ENCODE assay signal across 6 cellular contexts in genomic region chr7:7818179-7818578, GRCh38.
DNase-seq lines count a peak whose midpoint lies in the region; ATAC-seq, FAIRE-seq and TF ChIP-seq lines count a peak whose summit lies in the region.
"Not testable (repeated sequence)": the region's sequence is repeated elsewhere in the genome, so short reads cannot be mapped to it uniquely, and the experiment has no call there.

No MANE protein-coding gene starts in this region.

- not testable (repeated sequence) for H3K27me3 Mint-ChIP-seq in CD8-positive, alpha-beta memory T cell; activated T-cell treated with anti-CD3 and anti-CD28 coated beads, Interleukin-2, amount 50 U/mL, for 72 hours (ENCODE audit: low read depth); effector memory CD8-positive, alpha-beta T cell; natural killer cell (ENCODE audit: low read depth in 2 of 2)

- H3K9ac ChIP-seq in OCI-LY1 (ENCODE audit: low read length): not testable (repeated sequence)

- H3K36me3 ChIP-seq in CD8-positive, alpha-beta memory T cell (ENCODE audit: insufficient read depth, low read length); OCI-LY1 (ENCODE audit: insufficient read depth, low read length): not testable (repeated sequence)

- not testable (repeated sequence) for H3K27me3 ChIP-seq in CD8-positive, alpha-beta memory T cell (ENCODE audit: insufficient read depth, low read length, poor library complexity, severe bottlenecking); OCI-LY1 (ENCODE audit: insufficient read depth, low read length)

- H3K36me3 Mint-ChIP-seq in CD8-positive, alpha-beta memory T cell; activated T-cell treated with anti-CD3 and anti-CD28 coated beads, Interleukin-2, amount 50 U/mL, for 72 hours (ENCODE audit: insufficient read depth in 2 of 2); effector memory CD8-positive, alpha-beta T cell (ENCODE audit: insufficient read depth); natural killer cell: not testable (repeated sequence)

- H3K9me3 Mint-ChIP-seq in CD8-positive, alpha-beta memory T cell; activated T-cell treated with anti-CD3 and anti-CD28 coated beads, Interleukin-2, amount 50 U/mL, for 72 hours; effector memory CD8-positive, alpha-beta T cell; natural killer cell: not testable (repeated sequence)

- peak overlapping the region in 5 of 8 donors; percentile 5 to 75 (median 50) for H3K27ac Mint-ChIP-seq in CD8-positive, alpha-beta memory T cell
- H3K27ac Mint-ChIP-seq in activated T-cell treated with anti-CD3 and anti-CD28 coated beads, Interleukin-2, amount 50 U/mL, for 72 hours: peak overlapping the region; percentile 52
- peak overlapping the region; percentile 62 to 87 for H3K27ac Mint-ChIP-seq in effector memory CD8-positive, alpha-beta T cell
- peak overlapping the region; percentile 77 to 81 for H3K27ac Mint-ChIP-seq in natural killer cell

- not testable (repeated sequence) for H3K4me3 ChIP-seq in CD8-positive, alpha-beta memory T cell (ENCODE audit: low read length); OCI-LY1 (ENCODE audit: low read depth, low read length, poor library complexity, severe bottlenecking)

- H3K27ac ChIP-seq in CD8-positive, alpha-beta memory T cell (ENCODE audit: low read depth, low read length): not testable (repeated sequence)
- H3K27ac ChIP-seq in OCI-LY1 (ENCODE audit: low read depth, low read length, poor library complexity, severe bottlenecking): peak overlapping the region; percentile 87

- H2AFZ ChIP-seq in OCI-LY1 (ENCODE audit: low read length): not testable (repeated sequence)

- not testable (repeated sequence) for H3K9me2 ChIP-seq in OCI-LY1 (ENCODE audit: low read depth, low read length)

- not testable (repeated sequence) for H3F3A ChIP-seq in OCI-LY1 (ENCODE audit: insufficient read depth, low read length)

- not testable (repeated sequence) for DNase-seq in CD8-positive, alpha-beta memory T cell; GM19239 (ENCODE audit: insufficient read length, low spot score); activated T-cell treated with anti-CD3 and anti-CD28 coated beads, Interleukin-2, amount 50 U/mL, for 72 hours; effector memory CD8-positive, alpha-beta T cell; natural killer cell

- FAIRE-seq in GM19239 (lab: Jason Lieb, UNC): peak; percentile 77

- H3K79me2 ChIP-seq in OCI-LY1 (ENCODE audit: insufficient read depth, low read length): not testable (repeated sequence)

- H3K4me1 ChIP-seq in CD8-positive, alpha-beta memory T cell (ENCODE audit: insufficient read depth, low read length): peaks cover 26% of the 10 kb centered on the region
- peaks cover 64% of the 10 kb centered on the region for H3K4me1 ChIP-seq in OCI-LY1 (ENCODE audit: insufficient read depth, low read length, severe bottlenecking)

- H3K4me1 Mint-ChIP-seq in CD8-positive, alpha-beta memory T cell: peaks cover 44 to 47% (median 46%) of the 10 kb centered on the region in 3 donors
- H3K4me1 Mint-ChIP-seq in activated T-cell treated with anti-CD3 and anti-CD28 coated beads, Interleukin-2, amount 50 U/mL, for 72 hours (ENCODE audit: low read depth): peaks cover 33% of the 10 kb centered on the region
- peaks cover 34 to 40% of the 10 kb centered on the region in 2 donors for H3K4me1 Mint-ChIP-seq in effector memory CD8-positive, alpha-beta T cell (ENCODE audit: low read depth in 2 of 2)
- peaks cover 45% of the 10 kb centered on the region in 2 donors for H3K4me1 Mint-ChIP-seq in natural killer cell

- peak overlapping the region in 2 of 7 donors; percentile 1 to 8 for H3K4me3 Mint-ChIP-seq in CD8-positive, alpha-beta memory T cell
- not testable (repeated sequence) for H3K4me3 Mint-ChIP-seq in activated T-cell treated with anti-CD3 and anti-CD28 coated beads, Interleukin-2, amount 50 U/mL, for 72 hours; effector memory CD8-positive, alpha-beta T cell; natural killer cell

- not testable (repeated sequence) for ATAC-seq in activated T-cell treated with anti-CD3 and anti-CD28 coated beads, Interleukin-2, amount 50 U/mL, for 72 hours (replicated peaks in 1 of 2); effector memory CD8-positive, alpha-beta T cell (replicated peaks); natural killer cell

- intact Hi-C loops in natural killer cell (cut with micrococcal nuclease): not testable (repeated sequence)

- not testable (repeated sequence) for H4K20me1 ChIP-seq in OCI-LY1 (ENCODE audit: insufficient read depth, low read length)

- not testable (repeated sequence) for H3K4me2 ChIP-seq in OCI-LY1 (ENCODE audit: low read length)

- CTCF ChIA-PET in CD8-positive, alpha-beta memory T cell (lab: Charles Lee): not testable (repeated sequence)

- not testable (repeated sequence) for TF ChIP-seq CTCF in OCI-LY1 (IDR thresholded peaks at IDR 0.05; ENCODE audit: low read length); natural killer cell (IDR thresholded peaks at IDR 0.05)

- POLR2A ChIA-PET in CD8-positive, alpha-beta memory T cell (lab: Charles Lee): not testable (repeated sequence)

- not testable (repeated sequence) for H3K9me3 ChIP-seq in CD8-positive, alpha-beta memory T cell (ENCODE audit: low read length); OCI-LY1 (ENCODE audit: low read length)
